In the genomic region with DNA sequence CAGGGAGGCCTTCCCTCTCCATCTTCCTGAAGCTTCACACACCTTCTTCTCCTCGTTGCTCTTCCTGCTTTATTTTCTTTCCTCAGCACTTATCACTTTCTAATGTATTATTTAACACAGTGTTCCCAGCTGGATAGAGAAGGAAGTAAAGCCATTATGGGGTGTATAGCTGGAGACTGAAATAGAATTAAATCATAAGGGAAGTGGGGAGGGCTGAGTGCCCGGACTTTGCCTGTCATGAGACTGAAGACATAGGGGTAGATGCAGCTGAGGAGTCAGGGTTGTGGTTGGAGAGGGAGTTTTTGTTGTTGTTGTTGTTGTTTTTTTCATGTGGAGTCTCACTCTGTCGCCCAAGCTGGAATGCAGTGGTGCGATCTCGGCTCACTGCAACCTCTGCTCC, we compare ENCODE assay signal across 24 cellular contexts.
"Had no signal": no experiment of that assay in that cellular context is flagged by ENCODE, and none has a peak within 500 bp of the region (broad histone marks: within the 10 kb centered on the region; RNA-seq: fewer than 3 reads in every experiment).

No MANE protein-coding gene starts in this region.

- H3K27ac Mint-ChIP-seq: memory B cell; naive thymus-derived CD4-positive, alpha-beta T cell; natural killer cell treated with Interleukin-12 subunit alpha and Interleukin-12 subunit beta and Interleukin-15 and Interleukin-18, amount 100 ng/mL, for 72 hours; progenitor cell of endocrine pancreas; stimulated activated effector memory CD8-positive, alpha-beta T cell treated with anti-CD3 and anti-CD28 coated beads, Interleukin-12 subunit alpha, Interleukin-12 subunit beta, amount 100 ng/mL, for 72 hours; stimulated activated naive CD8-positive, alpha-beta T cell treated with anti-CD3 and anti-CD28 coated beads, Interleukin-15, Interleukin-2, amounts not matched to agents 100 ng/mL and 50 ng/mL, for 24 hours had no signal

- H3K36me3 Mint-ChIP-seq: stimulated activated effector memory CD8-positive, alpha-beta T cell treated with anti-CD3 and anti-CD28 coated beads, Interleukin-12 subunit alpha, Interleukin-12 subunit beta, amount 100 ng/mL, for 72 hours had no signal

- H3K4me1 ChIP-seq: sigmoid colon, spleen, suprapubic skin, tibial artery, upper lobe of right lung had no signal

- H3K27me3 ChIP-seq: ovary, sigmoid colon, spleen, suprapubic skin, tibial artery, upper lobe of right lung had no signal

- H3K27me3 Mint-ChIP-seq: memory B cell; naive thymus-derived CD4-positive, alpha-beta T cell; natural killer cell treated with Interleukin-12 subunit alpha and Interleukin-12 subunit beta and Interleukin-15 and Interleukin-18, amount 100 ng/mL, for 72 hours; progenitor cell of endocrine pancreas; stimulated activated naive CD8-positive, alpha-beta T cell treated with anti-CD3 and anti-CD28 coated beads, Interleukin-15, Interleukin-2, amounts not matched to agents 100 ng/mL and 50 ng/mL, for 24 hours had no signal

- H3K36me3 ChIP-seq: ovary, suprapubic skin, thoracic aorta, tibial artery had no signal

- ATAC-seq: left colon; mucosa of descending colon; naive thymus-derived CD4-positive, alpha-beta T cell; natural killer cell treated with Interleukin-12 subunit alpha and Interleukin-12 subunit beta and Interleukin-15 and Interleukin-18, amount 100 ng/mL, for 72 hours; right cardiac atrium; stimulated activated effector memory CD8-positive, alpha-beta T cell treated with anti-CD3 and anti-CD28 coated beads, Interleukin-12 subunit alpha, Interleukin-12 subunit beta, amount 100 ng/mL, for 72 hours; upper lobe of right lung had no signal

- DNase-seq: head of caudate nucleus; hippocampal formation; kidney; left colon; midbrain; mucosa of descending colon; naive thymus-derived CD4-positive, alpha-beta T cell; ovary; right cardiac atrium; sigmoid colon; small intestine; spleen; stimulated activated CD4-positive, alpha-beta T cell treated with anti-CD3 and anti-CD28 coated beads, Interleukin-4, amount 100 ng/mL, for 24 hours; stimulated activated naive CD4-positive, alpha-beta T cell; tibial artery; trophoblast cell; upper lobe of right lung had no signal

- H3K4me3 Mint-ChIP-seq: memory B cell; naive thymus-derived CD4-positive, alpha-beta T cell; natural killer cell treated with Interleukin-12 subunit alpha and Interleukin-12 subunit beta and Interleukin-15 and Interleukin-18, amount 100 ng/mL, for 72 hours; stimulated activated effector memory CD8-positive, alpha-beta T cell treated with anti-CD3 and anti-CD28 coated beads, Interleukin-12 subunit alpha, Interleukin-12 subunit beta, amount 100 ng/mL, for 72 hours; stimulated activated naive CD8-positive, alpha-beta T cell treated with anti-CD3 and anti-CD28 coated beads, Interleukin-15, Interleukin-2, amounts not matched to agents 100 ng/mL and 50 ng/mL, for 24 hours had no signal

- H3K4me3 ChIP-seq: mucosa of descending colon, ovary, sigmoid colon, spleen, suprapubic skin, thoracic aorta, tibial artery, upper lobe of right lung had no signal

- H3K27ac ChIP-seq: ovary, sigmoid colon, spleen, suprapubic skin, thoracic aorta, tibial artery, upper lobe of right lung had no signal
